Comparison of ENCODE assay signal across 23 cellular contexts in genomic region chr5:58043607-58043945, GRCh38.
"Had no signal": no experiment of that assay in that cellular context is flagged by ENCODE, and none has a peak within 500 bp of the region (broad histone marks: within the 10 kb centered on the region; RNA-seq: fewer than 3 reads in every experiment).

No MANE protein-coding gene starts in this region.

- H3K27ac Mint-ChIP-seq: activated CD4-positive, alpha-beta memory T cell treated with anti-CD3 and anti-CD28 coated beads, Interleukin-2, amount 10 ng/mL, durations not matched to agents 7 days and 5 days; activated CD4-positive, alpha-beta T cell treated with anti-CD3 and anti-CD28 coated beads, Interleukin-2, amount 10 ng/mL, durations not matched to agents 24 days and 14 days; activated naive CD4-positive, alpha-beta T cell treated with anti-CD3 and anti-CD28 coated beads, Interleukin-2, amount 10 ng/mL, durations not matched to agents 7 days and 5 days; memory B cell; stimulated activated naive B cell treated with anti-CD40 and anti-IgM and Interleukin-4, amounts not matched to agents 10 μg/mL and 1 μg/mL and 100 μg/mL, for 72 hours; T-cell; T-helper 2 cell treated with Interferon-gamma antibody and Interleukin-4, amounts not matched to agents 5 μg/mL and 100 μg/mL, for 36 hours had no signal

- H3K4me3 ChIP-seq: coronary artery, heart right ventricle, transverse colon had no signal

- DNase-seq: activated CD4-positive, alpha-beta memory T cell treated with anti-CD3 and anti-CD28 coated beads, Interleukin-2, amount 10 ng/mL, durations not matched to agents 7 days and 5 days; activated CD4-positive, alpha-beta T cell treated with anti-CD3 and anti-CD28 coated beads, Interleukin-2, amount 10 ng/mL, durations not matched to agents 24 days and 14 days; activated effector memory CD4-positive, alpha-beta T cell treated with anti-CD3 and anti-CD28 coated beads, Interleukin-2, amount 50 U/mL, for 16 hours; activated naive CD4-positive, alpha-beta T cell treated with anti-CD3 and anti-CD28 coated beads, Interleukin-2, amount 10 ng/mL, durations not matched to agents 7 days and 5 days; activated T-cell treated with anti-CD3 and anti-CD28 coated beads for 4 hours; cerebellar nuclear complex; heart right ventricle; left ventricle myocardium superior; small intestine; stimulated activated CD4-positive, alpha-beta T cell treated with anti-CD3 and anti-CD28 coated beads, Interleukin-15, amount 100 ng/mL, for 24 hours; stimulated activated CD4-positive, alpha-beta T cell treated with anti-CD3 and anti-CD28 coated beads, Interleukin-2, amount 100 ng/mL, for 48 hours; stimulated activated CD8-positive, alpha-beta memory T cell treated with anti-CD3 and anti-CD28 coated beads, Interleukin-4, amount 100 ng/mL, for 48 hours; stimulated activated naive B cell treated with anti-CD40 and anti-IgM and Interleukin-4, amounts not matched to agents 10 μg/mL and 1 μg/mL and 100 μg/mL, for 72 hours; T-cell had no signal

- H3K36me3 Mint-ChIP-seq: activated naive CD4-positive, alpha-beta T cell treated with anti-CD3 and anti-CD28 coated beads, Interleukin-2, amount 10 ng/mL, durations not matched to agents 7 days and 5 days; memory B cell; stimulated activated naive B cell treated with anti-CD40 and anti-IgM and Interleukin-4, amounts not matched to agents 10 μg/mL and 1 μg/mL and 100 μg/mL, for 72 hours; T-cell had no signal

- H3K36me3 ChIP-seq: heart right ventricle, transverse colon had no signal

- ATAC-seq: activated CD4-positive, CD25-positive, alpha-beta regulatory T cell treated with anti-CD3 and anti-CD28 coated beads, Interleukin-2, amount 50 U/mL, for 24 hours; left ventricle myocardium superior; sciatic nerve; stimulated activated naive B cell treated with anti-CD40 and anti-IgM and Interleukin-4, amounts not matched to agents 10 μg/mL and 1 μg/mL and 100 μg/mL, for 72 hours; T-cell had no signal

- H3K9me3 Mint-ChIP-seq: activated CD4-positive, alpha-beta memory T cell treated with anti-CD3 and anti-CD28 coated beads, Interleukin-2, amount 10 ng/mL, durations not matched to agents 7 days and 5 days; activated CD4-positive, alpha-beta T cell treated with anti-CD3 and anti-CD28 coated beads, Interleukin-2, amount 10 ng/mL, durations not matched to agents 24 days and 14 days; activated naive CD4-positive, alpha-beta T cell treated with anti-CD3 and anti-CD28 coated beads, Interleukin-2, amount 10 ng/mL, durations not matched to agents 7 days and 5 days; memory B cell; stimulated activated naive B cell treated with anti-CD40 and anti-IgM and Interleukin-4, amounts not matched to agents 10 μg/mL and 1 μg/mL and 100 μg/mL, for 72 hours; T-cell; T-helper 2 cell treated with Interferon-gamma antibody and Interleukin-4, amounts not matched to agents 5 μg/mL and 100 μg/mL, for 36 hours had no signal

- H3K27me3 ChIP-seq: heart right ventricle, transverse colon had no signal

- H3K4me1 Mint-ChIP-seq: activated CD4-positive, alpha-beta T cell treated with anti-CD3 and anti-CD28 coated beads, Interleukin-2, amount 10 ng/mL, durations not matched to agents 24 days and 14 days; activated naive CD4-positive, alpha-beta T cell treated with anti-CD3 and anti-CD28 coated beads, Interleukin-2, amount 10 ng/mL, durations not matched to agents 7 days and 5 days; memory B cell; neural crest cell; stimulated activated naive B cell treated with anti-CD40 and anti-IgM and Interleukin-4, amounts not matched to agents 10 μg/mL and 1 μg/mL and 100 μg/mL, for 72 hours; T-cell had no signal

- H3K27me3 Mint-ChIP-seq: activated CD4-positive, alpha-beta memory T cell treated with anti-CD3 and anti-CD28 coated beads, Interleukin-2, amount 10 ng/mL, durations not matched to agents 7 days and 5 days; activated naive CD4-positive, alpha-beta T cell treated with anti-CD3 and anti-CD28 coated beads, Interleukin-2, amount 10 ng/mL, durations not matched to agents 7 days and 5 days; stimulated activated naive B cell treated with anti-CD40 and anti-IgM and Interleukin-4, amounts not matched to agents 10 μg/mL and 1 μg/mL and 100 μg/mL, for 72 hours had no signal

- H3K9me3 ChIP-seq: heart right ventricle, transverse colon had no signal

- FAIRE-seq: small intestine, urothelium cell line had no signal

- H3K27ac ChIP-seq: coronary artery, transverse colon, VCaP had no signal

- H3K4me3 Mint-ChIP-seq: activated CD4-positive, alpha-beta memory T cell treated with anti-CD3 and anti-CD28 coated beads, Interleukin-2, amount 10 ng/mL, durations not matched to agents 7 days and 5 days; activated CD4-positive, alpha-beta T cell treated with anti-CD3 and anti-CD28 coated beads, Interleukin-2, amount 10 ng/mL, durations not matched to agents 24 days and 14 days; activated naive CD4-positive, alpha-beta T cell treated with anti-CD3 and anti-CD28 coated beads, Interleukin-2, amount 10 ng/mL, durations not matched to agents 7 days and 5 days; memory B cell; neural crest cell; stimulated activated naive B cell treated with anti-CD40 and anti-IgM and Interleukin-4, amounts not matched to agents 10 μg/mL and 1 μg/mL and 100 μg/mL, for 72 hours; T-cell; T-helper 2 cell treated with Interferon-gamma antibody and Interleukin-4, amounts not matched to agents 5 μg/mL and 100 μg/mL, for 36 hours had no signal
